ENCODE assay signal across 1 cellular context in genomic region chr15:34606545-34606944, GRCh38.
TF ChIP-seq lines count a peak whose summit lies in the region.

No MANE protein-coding gene starts in this region.

TF ChIP-seq in SK-N-SH, 30 proteins besides CTCF, POLR2A, EP300 and RAD21 (continued from another document):
- no peak for TF ChIP-seq REST (IDR thresholded peaks at IDR 0.05; ENCODE audit: low read depth, low read length)
- TF ChIP-seq POLR2AphosphoS5 (IDR thresholded peaks at IDR 0.05; ENCODE audit: low read depth, low read length), result peak; percentile 60; the same call in 1 of the 2 replicates
- TF ChIP-seq NFIC (IDR thresholded peaks at IDR 0.05; ENCODE audit: borderline replicate concordance), result no peak
- no peak for TF ChIP-seq FOXM1 (IDR thresholded peaks at IDR 0.05; ENCODE audit: low read depth)
- no peak for TF ChIP-seq YY1 (IDR thresholded peaks at IDR 0.05; ENCODE audit: low read depth)
- TF ChIP-seq JUND (IDR thresholded peaks at IDR 0.05), result no peak
- TF ChIP-seq MAX (IDR thresholded peaks at IDR 0.05; ENCODE audit: low read depth), result no peak
- TF ChIP-seq FOSL2 (IDR thresholded peaks at IDR 0.05; ENCODE audit: borderline replicate concordance, low read depth), result no peak
- peak; percentile 80 for TF ChIP-seq TCF12 (IDR thresholded peaks at IDR 0.05)
- no peak for TF ChIP-seq MEF2A (IDR thresholded peaks at IDR 0.05; ENCODE audit: borderline replicate concordance, low read depth)
- TF ChIP-seq GATA2 (CRISPR knock-in tag; IDR thresholded peaks at IDR 0.05), result peak; percentile 90
- peak; percentile 78 for TF ChIP-seq CHD2 (IDR thresholded peaks at IDR 0.05; ENCODE audit: low read length, partially characterized antibody)
- no peak for TF ChIP-seq GABPA (IDR thresholded peaks at IDR 0.05; ENCODE audit: low read depth)
- TF ChIP-seq ZBTB33 (IDR thresholded peaks at IDR 0.05; ENCODE audit: borderline replicate concordance, low read depth), result no peak
